In genomic region chr2:163414121-163414520, GRCh38 we compare ENCODE assay signal across 27 cellular contexts.
"Had no signal": no experiment of that assay in that cellular context is flagged by ENCODE, and none has a peak within 500 bp of the region (broad histone marks: within the 10 kb centered on the region; RNA-seq: fewer than 3 reads in every experiment).

No MANE protein-coding gene starts in this region.

- H3K27ac ChIP-seq: stomach, suprapubic skin, testis, thoracic aorta, thyroid gland, tibial artery, tibial nerve, transverse colon, upper lobe of left lung, upper lobe of right lung, uterus, vagina had no signal

- H3K27me3 ChIP-seq: stomach, suprapubic skin, testis, thyroid gland, tibial artery, tibial nerve, transverse colon, upper lobe of left lung, upper lobe of right lung, uterus, vagina had no signal

- ATAC-seq: stimulated activated effector memory CD8-positive, alpha-beta T cell treated with anti-CD3 and anti-CD28 coated beads, Interleukin-12 subunit alpha, Interleukin-12 subunit beta, amount 100 ng/mL, for 72 hours; stimulated activated memory B cell treated with anti-CD40 and anti-IgM and Interleukin-4, amounts not matched to agents 10 μg/mL and 1 μg/mL and 100 μg/mL, for 72 hours; stimulated activated naive B cell treated with anti-CD40 and anti-IgM and Interleukin-4, amounts not matched to agents 10 μg/mL and 1 μg/mL and 100 μg/mL, for 72 hours; stimulated activated naive CD8-positive, alpha-beta T cell treated with anti-CD3 and anti-CD28 coated beads, Interleukin-15, amount 100 ng/mL, for 72 hours; stimulated activated naive CD8-positive, alpha-beta T cell treated with anti-CD3 and anti-CD28 coated beads, Interleukin-15, Interleukin-2, amounts not matched to agents 100 U/mL and 50 U/mL, for 24 hours; upper lobe of right lung had no signal

- H3K4me1 ChIP-seq: stomach, suprapubic skin, testis, thyroid gland, tibial nerve, transverse colon, upper lobe of left lung, upper lobe of right lung, uterus, vagina had no signal

- H3K9me3 ChIP-seq: stomach, suprapubic skin, testis, thoracic aorta, thyroid gland, tibial artery, tibial nerve, transverse colon, upper lobe of left lung, upper lobe of right lung, uterus, vagina had no signal

- H3K36me3 ChIP-seq: stomach, suprapubic skin, thoracic aorta, thyroid gland, tibial artery, tibial nerve, transverse colon, upper lobe of left lung, upper lobe of right lung, uterus, vagina had no signal

- H3K4me3 ChIP-seq: stomach, suprapubic skin, testis, thoracic aorta, thyroid gland, tibial artery, tibial nerve, transverse colon, upper lobe of left lung, upper lobe of right lung, uterus, vagina had no signal

- FAIRE-seq: urothelium cell line had no signal

- DNase-seq: stimulated activated CD4-positive, alpha-beta T cell treated with anti-CD3 and anti-CD28 coated beads, Interleukin-2, amount 100 ng/mL, for 48 hours; stimulated activated CD4-positive, alpha-beta T cell treated with anti-CD3 and anti-CD28 coated beads, Interleukin-4, amount 100 ng/mL, for 1 hour; stimulated activated CD4-positive, alpha-beta T cell treated with anti-CD3 and anti-CD28 coated beads, Interleukin-4, amount 100 ng/mL, for 24 hours; stimulated activated CD4-positive, alpha-beta T cell treated with anti-CD3 and anti-CD28 coated beads, Interleukin-4, amount 100 ng/mL, for 4 hours; stimulated activated CD8-positive, alpha-beta memory T cell treated with anti-CD3 and anti-CD28 coated beads, Interleukin-4, amount 100 ng/mL, for 48 hours; stimulated activated naive B cell treated with anti-CD40 and anti-IgM and Interleukin-4, amounts not matched to agents 10 μg/mL and 1 μg/mL and 100 μg/mL, for 72 hours; stimulated activated naive CD4-positive, alpha-beta T cell; stimulated activated naive CD4-positive, alpha-beta T cell treated with Interleukin-2 at 50 U/mL for 16 hours; stimulated activated naive CD8-positive, alpha-beta T cell treated with anti-CD3 and anti-CD28 coated beads, Interleukin-15, amount 100 ng/mL, for 72 hours; stimulated activated naive CD8-positive, alpha-beta T cell treated with anti-CD3 and anti-CD28 coated beads, Interleukin-15, Interleukin-2, amounts not matched to agents 100 U/mL and 50 U/mL, for 24 hours; stomach; substantia nigra; testis; thyroid gland; tibial artery; transverse colon; trophoblast cell; upper lobe of left lung; upper lobe of right lung; uterus had no signal
